In genomic region chr19:9498183-9498902, GRCh38 we compare ENCODE assay signal across 1 cellular context.
TF ChIP-seq lines count a peak whose summit lies in the region.

ZNF560 (minus strand) TSS chr19:9498616; CDS start chr19:9475313, 23,303 bp downstream.

TF ChIP-seq in IMR-90, 13 proteins besides CTCF, POLR2A, EP300 and RAD21:
- TF ChIP-seq MAZ (IDR thresholded peaks at IDR 0.05; ENCODE audit: borderline replicate concordance, low read depth, low read length), result no peak
- no peak for TF ChIP-seq USF2 (IDR thresholded peaks at IDR 0.05; ENCODE audit: low read depth, low read length)
- TF ChIP-seq NFE2L2 (IDR thresholded peaks at IDR 0.05; ENCODE audit: low read depth, low read length), result no peak
- no peak for TF ChIP-seq CHD1 (IDR thresholded peaks at IDR 0.05; ENCODE audit: low read depth, low read length)
- TF ChIP-seq FOS (IDR thresholded peaks at IDR 0.05; ENCODE audit: low read depth, low read length), result no peak
- no peak for TF ChIP-seq RCOR1 (IDR thresholded peaks at IDR 0.05; ENCODE audit: insufficient replicate concordance, low read length)
- TF ChIP-seq SMC3 (IDR thresholded peaks at IDR 0.05; ENCODE audit: low read depth, low read length), result no peak
- no peak for TF ChIP-seq ELK1 (IDR thresholded peaks at IDR 0.05; ENCODE audit: borderline replicate concordance, low read depth, low read length)
- no peak for TF ChIP-seq MAFK (IDR thresholded peaks at IDR 0.05; ENCODE audit: low read depth, low read length)
- TF ChIP-seq RFX5 (IDR thresholded peaks at IDR 0.05; ENCODE audit: low read depth, low read length), result no peak
- TF ChIP-seq CEBPB (IDR thresholded peaks at IDR 0.05; ENCODE audit: low read depth, low read length), result no peak
- TF ChIP-seq MXI1 (IDR thresholded peaks at IDR 0.05; ENCODE audit: borderline replicate concordance, low read depth, low read length), result no peak
- no peak for TF ChIP-seq BHLHE40 (IDR thresholded peaks at IDR 0.05; ENCODE audit: low read depth, low read length)
